In the genomic region with DNA sequence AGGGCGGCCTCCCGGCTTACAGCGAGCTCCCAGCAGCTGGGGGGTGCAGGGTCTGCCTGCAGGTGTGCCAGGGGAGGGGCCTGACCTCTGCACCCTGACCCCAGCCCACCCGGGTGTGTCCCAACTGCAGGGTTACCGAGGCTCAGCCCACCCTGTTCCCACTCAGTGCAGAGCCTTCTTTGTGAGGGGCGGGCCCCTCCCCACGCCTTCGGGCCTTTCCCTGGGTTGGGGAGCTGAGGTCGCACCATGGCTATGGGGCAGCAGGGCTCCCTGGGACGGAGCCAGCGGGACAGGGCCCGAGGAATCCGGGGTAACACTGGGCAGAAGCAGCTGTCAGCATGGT, we compare ENCODE assay signal across 18 cellular contexts. TPM values are rescaled to one million over a fixed set of nuclear protein-coding genes. Genes with fewer than 3 reads are reported as not detected.
DNase-seq lines count a peak whose midpoint lies in the region; ATAC-seq and TF ChIP-seq lines count a peak whose summit lies in the region.
"Had no signal": no experiment of that assay in that cellular context is flagged by ENCODE, and none has a peak within 500 bp of the region (broad histone marks: within the 10 kb centered on the region; RNA-seq: fewer than 3 reads in every experiment).

No MANE protein-coding gene starts in this region.

- no peak overlapping the region for H3K9ac ChIP-seq in neural progenitor cell

- no peak for TF ChIP-seq CTCF in HEK293 (tag by site-specific recombination; IDR thresholded peaks at IDR 0.05)
- no peak for TF ChIP-seq CTCF in esophagus muscularis mucosa (IDR thresholded peaks at IDR 0.05)
- no peak for TF ChIP-seq CTCF in neural progenitor cell (IDR thresholded peaks at IDR 0.05)
- no peak for TF ChIP-seq CTCF in thoracic aorta (IDR thresholded peaks at IDR 0.05)

- peaks cover 19% of the 10 kb centered on the region for H3K79me2 ChIP-seq in neural progenitor cell (ENCODE audit: low read depth)

- H3K27me3 ChIP-seq in esophagus muscularis mucosa, result peaks cover 0 to 21% (median 0%) of the 10 kb centered on the region in 4 donors
- H3K27me3 ChIP-seq in neural progenitor cell, result no peaks in the 10 kb centered on the region
- H3K27me3 ChIP-seq in thoracic aorta (replicated peaks; ENCODE audit: insufficient read depth), result no peaks in the 10 kb centered on the region

- H3K27me3 Mint-ChIP-seq in neural progenitor cell (ENCODE audit: insufficient read depth, low read depth), result peaks cover 4% of the 10 kb centered on the region

- H3K9me3 ChIP-seq in HEK293 (ENCODE audit: control insufficient read depth, insufficient read depth, low read depth, low read length) (no peaks in the 10 kb centered on the region), esophagus muscularis mucosa (no peaks in the 10 kb centered on the region), neural progenitor cell (ENCODE audit: low read depth) (no peaks in the 10 kb centered on the region), thoracic aorta (no peaks in the 10 kb centered on the region)

- H3K4me2 ChIP-seq in neural progenitor cell, result peak overlapping the region; percentile 50
- H3K4me2 ChIP-seq: PC-9 had no signal

- H3K36me3 Mint-ChIP-seq in neural progenitor cell, result peaks cover 4% of the 10 kb centered on the region
- H3K36me3 Mint-ChIP-seq: CD8-positive, alpha-beta T cell; IgD-negative memory B cell had no signal

- no peaks in the 10 kb centered on the region for H3K9me3 Mint-ChIP-seq in neural progenitor cell
- H3K9me3 Mint-ChIP-seq: CD8-positive, alpha-beta T cell; IgD-negative memory B cell had no signal

- peaks cover 79% of the 10 kb centered on the region for H4K20me1 ChIP-seq in neural progenitor cell (ENCODE audit: low read depth)

- H3F3A ChIP-seq in neural progenitor cell (ENCODE audit: low read depth), result no peaks in the 10 kb centered on the region

- no peak overlapping the region for H3K4me3 ChIP-seq in HEK293 (ENCODE audit: low read depth, low read length)
- H3K4me3 ChIP-seq in esophagus muscularis mucosa, result peak overlapping the region; percentile 29 to 47 (median 40)
- no peak overlapping the region for H3K4me3 ChIP-seq in neural progenitor cell
- peak overlapping the region; percentile 41 for H3K4me3 ChIP-seq in thoracic aorta
- H3K4me3 ChIP-seq: PC-9 had no signal

- H3K4me1 ChIP-seq in HEK293 (ENCODE audit: control insufficient read depth, insufficient read depth, low read length) (no peaks in the 10 kb centered on the region), esophagus muscularis mucosa (peaks cover 18 to 100% (median 100%) of the 10 kb centered on the region in 4 donors), neural progenitor cell (peaks cover 21% of the 10 kb centered on the region), thoracic aorta (ENCODE audit: control insufficient read depth in 1 of 2, low read depth in 2 of 2) (peaks cover 4 to 8% of the 10 kb centered on the region in 2 donors)

- no peak for ATAC-seq in thoracic aorta (ENCODE audit: insufficient number of reproducible peaks, low FRiP score, low read depth)
- ATAC-seq: CD8-positive, alpha-beta T cell had no signal

- intact Hi-C loops in esophagus muscularis mucosa (cut with DNase I), result no loop called here

- 21% methylated on average over 5 of the region's 13 CpGs for WGBS in esophagus muscularis mucosa

- H2AFZ ChIP-seq in neural progenitor cell (replicated peaks), result no peak overlapping the region
- H2AFZ ChIP-seq: PC-9 had no signal

- POLR2A ChIA-PET in HEK293 (lab: Yijun Ruan, JAX) (no interaction called here), HEK293T (lab: Yijun Ruan, JAX) (no interaction called here)

- TF ChIP-seq POLR2A in esophagus muscularis mucosa (IDR thresholded peaks at IDR 0.05; ENCODE audit: low read depth), result no peak

- H3K4me3 Mint-ChIP-seq in neural progenitor cell, result peak overlapping the region; percentile 24
- H3K4me3 Mint-ChIP-seq: CD8-positive, alpha-beta T cell; IgD-negative memory B cell had no signal

- TF ChIP-seq EP300 in esophagus muscularis mucosa (IDR thresholded peaks at IDR 0.05), result no peak

- H3K27ac Mint-ChIP-seq in neural progenitor cell, result no peak overlapping the region
- H3K27ac Mint-ChIP-seq: CD8-positive, alpha-beta T cell; IgD-negative memory B cell had no signal

- no peak for DNase-seq in esophagus muscularis mucosa (ENCODE audit: extremely low spot score)
- DNase-seq in neural progenitor cell (ENCODE audit: low spot score), result peak; percentile 41
- DNase-seq in thoracic aorta (ENCODE audit: low spot score), result no peak
- DNase-seq in H4 (ENCODE audit: low spot score), result no peak
- DNase-seq in HEK293T (ENCODE audit: extremely low spot score), result no peak
- DNase-seq in activated naive CD4-positive, alpha-beta T cell treated with anti-CD3 and anti-CD28 coated beads, Interleukin-2, amount 50 U/mL, for 16 hours, result no peak
- no peak for DNase-seq in GM19240 (ENCODE audit: insufficient read length, low spot score)
- DNase-seq: AML-193; CD8-positive, alpha-beta T cell; DMS79 treated with DMSO at 0.1 percent for 48 hours; GOT3; NCI-H187 treated with DMSO at 0.1 percent for 48 hours; NCI-H446; PC-9 had no signal

- peaks cover 16% of the 10 kb centered on the region for H3K4me1 Mint-ChIP-seq in neural progenitor cell
- H3K4me1 Mint-ChIP-seq: IgD-negative memory B cell had no signal

- H3K27ac ChIP-seq in HEK293 (ENCODE audit: extremely low read depth, low read depth, low read length) (no peak overlapping the region), esophagus muscularis mucosa (replicated peaks in 1 of 4) (peak overlapping the region; percentile 92 to 98 (median 94)), neural progenitor cell (peak overlapping the region; percentile 29), thoracic aorta (peak overlapping the region in 1 of 2 donors; percentile 7)
- H3K27ac ChIP-seq: PC-9 had no signal

- CTCF ChIA-PET in HEK293 (lab: Yijun Ruan, JAX) (interaction anchor here (0.6 kb wide), 1 partner anchor 1416 kb away, joined by 7 read pairs; no protein-coding TSS in a partner anchor), HEK293T (lab: Yijun Ruan, JAX) (no interaction called here)

- H3K36me3 ChIP-seq in HEK293 (ENCODE audit: control insufficient read depth in 2 of 2, insufficient read depth in 1 of 2, low read length in 2 of 2) (no peaks in the 10 kb centered on the region), esophagus muscularis mucosa (no peaks in the 10 kb centered on the region), neural progenitor cell (no peaks in the 10 kb centered on the region), thoracic aorta (no peaks in the 10 kb centered on the region)

TF ChIP-seq in HEK293, 187 proteins besides CTCF, POLR2A, EP300 and RAD21 (continues in another document):
- TF ChIP-seq, protein P1, sequence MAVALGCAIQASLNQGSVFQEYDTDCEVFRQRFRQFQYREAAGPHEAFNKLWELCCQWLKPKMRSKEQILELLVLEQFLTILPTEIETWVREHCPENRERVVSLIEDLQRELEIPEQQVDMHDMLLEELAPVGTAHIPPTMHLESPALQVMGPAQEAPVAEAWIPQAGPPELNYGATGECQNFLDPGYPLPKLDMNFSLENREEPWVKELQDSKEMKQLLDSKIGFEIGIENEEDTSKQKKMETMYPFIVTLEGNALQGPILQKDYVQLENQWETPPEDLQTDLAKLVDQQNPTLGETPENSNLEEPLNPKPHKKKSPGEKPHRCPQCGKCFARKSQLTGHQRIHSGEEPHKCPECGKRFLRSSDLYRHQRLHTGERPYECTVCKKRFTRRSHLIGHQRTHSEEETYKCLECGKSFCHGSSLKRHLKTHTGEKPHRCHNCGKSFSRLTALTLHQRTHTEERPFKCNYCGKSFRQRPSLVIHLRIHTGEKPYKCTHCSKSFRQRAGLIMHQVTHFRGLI (tag by site-specific recombination; IDR thresholded peaks at IDR 0.05), result no peak
- peak; percentile 65 for TF ChIP-seq KLF1 (tag by site-specific recombination; IDR thresholded peaks at IDR 0.05)

TF ChIP-seq in HEK293T, 16 proteins besides CTCF, POLR2A, EP300 and RAD21:
- TF ChIP-seq SP1 (IDR thresholded peaks at IDR 0.05), result no peak
- no peak for TF ChIP-seq ZNF384 (IDR thresholded peaks at IDR 0.05)
- no peak for TF ChIP-seq FOXM1 (IDR thresholded peaks at IDR 0.05; ENCODE audit: borderline replicate concordance)
- TF ChIP-seq CTBP1 (IDR thresholded peaks at IDR 0.05; ENCODE audit: borderline replicate concordance), result no peak
- no peak for TF ChIP-seq NFRKB (IDR thresholded peaks at IDR 0.05)
- TF ChIP-seq SUZ12 (IDR thresholded peaks at IDR 0.05), result no peak
- TF ChIP-seq, protein P2, sequence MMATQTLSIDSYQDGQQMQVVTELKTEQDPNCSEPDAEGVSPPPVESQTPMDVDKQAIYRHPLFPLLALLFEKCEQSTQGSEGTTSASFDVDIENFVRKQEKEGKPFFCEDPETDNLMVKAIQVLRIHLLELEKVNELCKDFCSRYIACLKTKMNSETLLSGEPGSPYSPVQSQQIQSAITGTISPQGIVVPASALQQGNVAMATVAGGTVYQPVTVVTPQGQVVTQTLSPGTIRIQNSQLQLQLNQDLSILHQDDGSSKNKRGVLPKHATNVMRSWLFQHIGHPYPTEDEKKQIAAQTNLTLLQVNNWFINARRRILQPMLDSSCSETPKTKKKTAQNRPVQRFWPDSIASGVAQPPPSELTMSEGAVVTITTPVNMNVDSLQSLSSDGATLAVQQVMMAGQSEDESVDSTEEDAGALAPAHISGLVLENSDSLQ (IDR thresholded peaks at IDR 0.05), result no peak
TF ChIP-seq in HEK293T: peak in this region for 0.

RNA-seq across cellular contexts. Expression of a gene that starts 17.1 kb away (rescaled TPM):
- total RNA-seq in esophagus muscularis mucosa, result 100 to 1,000 TPM; 225 to 361 (median 259) TPM
- total RNA-seq in neural progenitor cell (ENCODE audit: low replicate concordance), result 9.5 and 32.6 TPM in 2 replicates
- 10 to 100 TPM; 14.7 to 33.0 TPM for total RNA-seq in thoracic aorta
- total RNA-seq in H4 (2014; rRNA removed; shearing (Covaris generic)), result 1.4 and 2.0 TPM in 2 replicates
- total RNA-seq: LHCN-M2, PC-9 had no signal

RNA-seq across cellular contexts. Expression of a gene that starts 55.0 kb away (rescaled TPM):
- total RNA-seq in esophagus muscularis mucosa, result 1 to 10 TPM in 2 of 4 donors, under 1 TPM in 2; 0.39 to 2.9 (median 1.00) TPM
- not detected in 2 replicates for total RNA-seq in neural progenitor cell (ENCODE audit: low replicate concordance)
- total RNA-seq in thoracic aorta, result under 1 TPM in 1 of 2 donors, not detected in 1; 0.54 TPM
- 0.88 and 1.1 TPM in 2 replicates for total RNA-seq in H4 (2014; rRNA removed; shearing (Covaris generic))
- total RNA-seq: CD8-positive, alpha-beta T cell; LHCN-M2; PC-9 had no signal

RNA-seq across cellular contexts. Expression of a gene that starts 59.9 kb away (rescaled TPM):
- total RNA-seq in esophagus muscularis mucosa (100 to 1,000 TPM in 2 of 4 donors, 10 to 100 TPM in 1, 1 to 10 TPM in 1; 7.5 to 304 (median 199) TPM), neural progenitor cell (ENCODE audit: low replicate concordance) (not detected in 2 replicates), thoracic aorta (100 to 1,000 TPM in 1 of 2 donors, 10 to 100 TPM in 1; 58.3 to 198 TPM)
- 0.17 TPM in 1 of 2 replicates, not detected in the other for total RNA-seq in H4 (2014; rRNA removed; shearing (Covaris generic))
- total RNA-seq: CD8-positive, alpha-beta T cell; HT-29; LHCN-M2; PC-9 had no signal

Comparison
In these comparisons a context has a peak if more than half of its experiments do, and no peak if none do; other contexts are left out.
1. H3K4me3 ChIP-seq: peak in esophagus muscularis mucosa (4 of 4) and thoracic aorta (single experiment); none in HEK293 (single experiment) and neural progenitor cell (single experiment).